ENCODE assay signal across 1 cellular context in the genomic region with DNA sequence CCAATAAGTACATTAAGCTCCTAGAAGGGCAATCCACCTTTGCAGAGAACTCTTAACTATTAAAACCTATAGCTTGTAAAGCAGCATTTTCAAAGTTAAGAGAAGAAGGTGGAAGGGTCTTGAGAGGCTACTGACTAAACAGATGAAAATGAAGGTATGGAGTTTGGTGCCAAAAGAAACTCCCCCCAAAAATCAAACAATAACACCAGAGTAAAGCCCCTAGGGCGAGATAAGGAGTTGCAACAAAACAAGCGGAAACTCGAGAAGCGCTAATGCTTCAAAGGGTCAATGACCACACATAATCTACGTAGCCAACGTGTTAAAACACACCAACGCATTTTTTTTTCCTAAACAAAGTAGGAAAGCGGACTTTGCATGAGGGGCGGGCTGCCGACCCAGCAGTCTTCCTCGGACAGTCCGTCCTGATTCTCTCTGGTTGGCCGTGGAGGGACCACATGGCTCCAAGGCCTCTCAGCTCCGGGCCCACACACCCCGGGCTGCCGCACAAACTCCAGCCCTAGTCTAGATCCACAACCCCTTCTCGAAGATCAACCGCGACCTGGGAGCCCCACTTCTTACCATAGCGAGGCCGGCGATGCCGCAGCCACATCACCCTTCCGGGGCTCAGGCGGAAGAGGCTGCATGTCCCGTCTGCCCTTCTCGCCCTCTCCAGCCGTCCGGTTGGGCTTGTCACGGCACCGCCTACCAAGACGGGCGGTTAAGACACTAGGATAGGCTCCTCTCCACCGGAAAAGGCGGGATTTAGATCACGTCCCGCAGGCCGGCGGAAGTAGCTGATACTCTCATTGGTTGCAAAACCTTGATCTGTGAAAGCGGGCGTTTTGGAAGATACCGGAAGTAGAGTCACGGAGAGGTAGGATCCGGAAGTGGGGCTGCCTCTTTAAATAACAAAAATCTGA.
TF ChIP-seq lines count a peak whose summit lies in the region.

A gene with protein sequence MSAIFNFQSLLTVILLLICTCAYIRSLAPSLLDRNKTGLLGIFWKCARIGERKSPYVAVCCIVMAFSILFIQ (minus strand): TSS at position 653 of the 920 bp plus-strand sequence. CDS start 71 bp downstream, at position 582.
A gene (plus strand): TSS at position 806 of the 920 bp plus-strand sequence. CDS start 27,373 bp downstream, outside the sequence.

TF ChIP-seq in K562, 482 proteins besides CTCF, POLR2A, EP300 and RAD21 (continued from another document and continues in another):
- TF ChIP-seq, protein P1, sequence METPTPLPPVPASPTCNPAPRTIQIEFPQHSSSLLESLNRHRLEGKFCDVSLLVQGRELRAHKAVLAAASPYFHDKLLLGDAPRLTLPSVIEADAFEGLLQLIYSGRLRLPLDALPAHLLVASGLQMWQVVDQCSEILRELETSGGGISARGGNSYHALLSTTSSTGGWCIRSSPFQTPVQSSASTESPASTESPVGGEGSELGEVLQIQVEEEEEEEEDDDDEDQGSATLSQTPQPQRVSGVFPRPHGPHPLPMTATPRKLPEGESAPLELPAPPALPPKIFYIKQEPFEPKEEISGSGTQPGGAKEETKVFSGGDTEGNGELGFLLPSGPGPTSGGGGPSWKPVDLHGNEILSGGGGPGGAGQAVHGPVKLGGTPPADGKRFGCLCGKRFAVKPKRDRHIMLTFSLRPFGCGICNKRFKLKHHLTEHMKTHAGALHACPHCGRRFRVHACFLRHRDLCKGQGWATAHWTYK (CRISPR knock-in tag; IDR thresholded peaks at IDR 0.05) = peak; percentile 77; the same call in 1 of the 2 replicates
- TF ChIP-seq KLF1 (tag; IDR thresholded peaks at IDR 0.05) (no peak), SIN3B (IDR thresholded peaks at IDR 0.05; ENCODE audit: low read depth) (peak; percentile 61; the same call in 1 of the 2 replicates), DMBX1 (CRISPR knock-in tag; IDR thresholded peaks at IDR 0.05; ENCODE audit: borderline replicate concordance) (no peak), ETV5 (CRISPR knock-in tag; IDR thresholded peaks at IDR 0.05; ENCODE audit: low read depth) (peak; percentile 73), MYBL2 (IDR thresholded peaks at IDR 0.05; ENCODE audit: low read depth) (no peak), MYBL2 (CRISPR knock-in tag; IDR thresholded peaks at IDR 0.05; ENCODE audit: borderline replicate concordance) (no peak), SP1 (CRISPR knock-in tag; IDR thresholded peaks at IDR 0.05) (0 out of 2 replicates have a peak, but pooled peaks have one; percentile 50), ELF2 (CRISPR knock-in tag; IDR thresholded peaks at IDR 0.05) (peak; percentile 88), RBFOX2 (IDR thresholded peaks at IDR 0.05; ENCODE audit: low read depth, low read length) (peak; percentile 99), ATF1 (CRISPR knock-in tag; IDR thresholded peaks at IDR 0.05) (no peak), ATF1 (tag; IDR thresholded peaks at IDR 0.05) (peak; percentile 88), CREBBP (IDR thresholded peaks at IDR 0.05; ENCODE audit: low read depth, low read length) (no peak), NFXL1 (CRISPR knock-in tag; IDR thresholded peaks at IDR 0.05) (peak; percentile 23; the same call in 1 of the 2 replicates), SOX6 (IDR thresholded peaks at IDR 0.05) (no peak), SIN3A (IDR thresholded peaks at IDR 0.05; ENCODE audit: borderline replicate concordance in 2 of 2, control insufficient read depth in 1 of 2, low read depth in 2 of 2, low read length in 2 of 2) (peak; percentile 64; a peak in 2 of 4 replicates), ZFX (CRISPR knock-in tag; IDR thresholded peaks at IDR 0.05) (peak; percentile 86), TBP (optimal IDR thresholded peaks at IDR 0.05; ENCODE audit: low read depth, low read length) (peak; percentile 92), MYC (IDR thresholded peaks at IDR 0.05; ENCODE audit: low read depth, low read length) (peak; percentile 85), MYC (CRISPR knock-in tag; IDR thresholded peaks at IDR 0.05; ENCODE audit: borderline replicate concordance, low read depth) (peak; percentile 54; the same call in 1 of the 2 replicates), ZNF175 (CRISPR knock-in tag; IDR thresholded peaks at IDR 0.05; ENCODE audit: low read depth) (no peak), CEBPG (CRISPR knock-in tag; IDR thresholded peaks at IDR 0.05) (no peak), CEBPG (tag; conservative IDR thresholded peaks at IDR 0.05 in 1 of 2, IDR thresholded peaks at IDR 0.05 in 1 of 2) (0 out of 4 replicates have a peak, but pooled peaks of 1 of the 2 experiments have one; percentile 17), ASH1L (IDR thresholded peaks at IDR 0.05; ENCODE audit: borderline replicate concordance, low read depth, partially characterized antibody) (peak; percentile 82)
- TF ChIP-seq, protein P2, sequence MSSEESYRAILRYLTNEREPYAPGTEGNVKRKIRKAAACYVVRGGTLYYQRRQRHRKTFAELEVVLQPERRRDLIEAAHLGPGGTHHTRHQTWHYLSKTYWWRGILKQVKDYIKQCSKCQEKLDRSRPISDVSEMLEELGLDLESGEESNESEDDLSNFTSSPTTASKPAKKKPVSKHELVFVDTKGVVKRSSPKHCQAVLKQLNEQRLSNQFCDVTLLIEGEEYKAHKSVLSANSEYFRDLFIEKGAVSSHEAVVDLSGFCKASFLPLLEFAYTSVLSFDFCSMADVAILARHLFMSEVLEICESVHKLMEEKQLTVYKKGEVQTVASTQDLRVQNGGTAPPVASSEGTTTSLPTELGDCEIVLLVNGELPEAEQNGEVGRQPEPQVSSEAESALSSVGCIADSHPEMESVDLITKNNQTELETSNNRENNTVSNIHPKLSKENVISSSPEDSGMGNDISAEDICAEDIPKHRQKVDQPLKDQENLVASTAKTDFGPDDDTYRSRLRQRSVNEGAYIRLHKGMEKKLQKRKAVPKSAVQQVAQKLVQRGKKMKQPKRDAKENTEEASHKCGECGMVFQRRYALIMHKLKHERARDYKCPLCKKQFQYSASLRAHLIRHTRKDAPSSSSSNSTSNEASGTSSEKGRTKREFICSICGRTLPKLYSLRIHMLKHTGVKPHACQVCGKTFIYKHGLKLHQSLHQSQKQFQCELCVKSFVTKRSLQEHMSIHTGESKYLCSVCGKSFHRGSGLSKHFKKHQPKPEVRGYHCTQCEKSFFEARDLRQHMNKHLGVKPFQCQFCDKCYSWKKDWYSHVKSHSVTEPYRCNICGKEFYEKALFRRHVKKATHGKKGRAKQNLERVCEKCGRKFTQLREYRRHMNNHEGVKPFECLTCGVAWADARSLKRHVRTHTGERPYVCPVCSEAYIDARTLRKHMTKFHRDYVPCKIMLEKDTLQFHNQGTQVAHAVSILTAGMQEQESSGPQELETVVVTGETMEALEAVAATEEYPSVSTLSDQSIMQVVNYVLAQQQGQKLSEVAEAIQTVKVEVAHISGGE (CRISPR knock-in tag; IDR thresholded peaks at IDR 0.05) = peak in 2 of 3 experiments; percentile 15 to 91; a peak in 3 of 6 replicates
- TF ChIP-seq, protein P3, sequence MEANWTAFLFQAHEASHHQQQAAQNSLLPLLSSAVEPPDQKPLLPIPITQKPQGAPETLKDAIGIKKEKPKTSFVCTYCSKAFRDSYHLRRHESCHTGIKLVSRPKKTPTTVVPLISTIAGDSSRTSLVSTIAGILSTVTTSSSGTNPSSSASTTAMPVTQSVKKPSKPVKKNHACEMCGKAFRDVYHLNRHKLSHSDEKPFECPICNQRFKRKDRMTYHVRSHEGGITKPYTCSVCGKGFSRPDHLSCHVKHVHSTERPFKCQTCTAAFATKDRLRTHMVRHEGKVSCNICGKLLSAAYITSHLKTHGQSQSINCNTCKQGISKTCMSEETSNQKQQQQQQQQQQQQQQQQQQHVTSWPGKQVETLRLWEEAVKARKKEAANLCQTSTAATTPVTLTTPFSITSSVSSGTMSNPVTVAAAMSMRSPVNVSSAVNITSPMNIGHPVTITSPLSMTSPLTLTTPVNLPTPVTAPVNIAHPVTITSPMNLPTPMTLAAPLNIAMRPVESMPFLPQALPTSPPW (CRISPR knock-in tag; IDR thresholded peaks at IDR 0.05) = no peak
- TF ChIP-seq, protein P4, sequence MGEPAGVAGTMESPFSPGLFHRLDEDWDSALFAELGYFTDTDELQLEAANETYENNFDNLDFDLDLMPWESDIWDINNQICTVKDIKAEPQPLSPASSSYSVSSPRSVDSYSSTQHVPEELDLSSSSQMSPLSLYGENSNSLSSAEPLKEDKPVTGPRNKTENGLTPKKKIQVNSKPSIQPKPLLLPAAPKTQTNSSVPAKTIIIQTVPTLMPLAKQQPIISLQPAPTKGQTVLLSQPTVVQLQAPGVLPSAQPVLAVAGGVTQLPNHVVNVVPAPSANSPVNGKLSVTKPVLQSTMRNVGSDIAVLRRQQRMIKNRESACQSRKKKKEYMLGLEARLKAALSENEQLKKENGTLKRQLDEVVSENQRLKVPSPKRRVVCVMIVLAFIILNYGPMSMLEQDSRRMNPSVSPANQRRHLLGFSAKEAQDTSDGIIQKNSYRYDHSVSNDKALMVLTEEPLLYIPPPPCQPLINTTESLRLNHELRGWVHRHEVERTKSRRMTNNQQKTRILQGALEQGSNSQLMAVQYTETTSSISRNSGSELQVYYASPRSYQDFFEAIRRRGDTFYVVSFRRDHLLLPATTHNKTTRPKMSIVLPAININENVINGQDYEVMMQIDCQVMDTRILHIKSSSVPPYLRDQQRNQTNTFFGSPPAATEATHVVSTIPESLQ (CRISPR knock-in tag; IDR thresholded peaks at IDR 0.05) = 0 out of 2 replicates have a peak, but pooled peaks have one; percentile 28
- TF ChIP-seq, protein P5, sequence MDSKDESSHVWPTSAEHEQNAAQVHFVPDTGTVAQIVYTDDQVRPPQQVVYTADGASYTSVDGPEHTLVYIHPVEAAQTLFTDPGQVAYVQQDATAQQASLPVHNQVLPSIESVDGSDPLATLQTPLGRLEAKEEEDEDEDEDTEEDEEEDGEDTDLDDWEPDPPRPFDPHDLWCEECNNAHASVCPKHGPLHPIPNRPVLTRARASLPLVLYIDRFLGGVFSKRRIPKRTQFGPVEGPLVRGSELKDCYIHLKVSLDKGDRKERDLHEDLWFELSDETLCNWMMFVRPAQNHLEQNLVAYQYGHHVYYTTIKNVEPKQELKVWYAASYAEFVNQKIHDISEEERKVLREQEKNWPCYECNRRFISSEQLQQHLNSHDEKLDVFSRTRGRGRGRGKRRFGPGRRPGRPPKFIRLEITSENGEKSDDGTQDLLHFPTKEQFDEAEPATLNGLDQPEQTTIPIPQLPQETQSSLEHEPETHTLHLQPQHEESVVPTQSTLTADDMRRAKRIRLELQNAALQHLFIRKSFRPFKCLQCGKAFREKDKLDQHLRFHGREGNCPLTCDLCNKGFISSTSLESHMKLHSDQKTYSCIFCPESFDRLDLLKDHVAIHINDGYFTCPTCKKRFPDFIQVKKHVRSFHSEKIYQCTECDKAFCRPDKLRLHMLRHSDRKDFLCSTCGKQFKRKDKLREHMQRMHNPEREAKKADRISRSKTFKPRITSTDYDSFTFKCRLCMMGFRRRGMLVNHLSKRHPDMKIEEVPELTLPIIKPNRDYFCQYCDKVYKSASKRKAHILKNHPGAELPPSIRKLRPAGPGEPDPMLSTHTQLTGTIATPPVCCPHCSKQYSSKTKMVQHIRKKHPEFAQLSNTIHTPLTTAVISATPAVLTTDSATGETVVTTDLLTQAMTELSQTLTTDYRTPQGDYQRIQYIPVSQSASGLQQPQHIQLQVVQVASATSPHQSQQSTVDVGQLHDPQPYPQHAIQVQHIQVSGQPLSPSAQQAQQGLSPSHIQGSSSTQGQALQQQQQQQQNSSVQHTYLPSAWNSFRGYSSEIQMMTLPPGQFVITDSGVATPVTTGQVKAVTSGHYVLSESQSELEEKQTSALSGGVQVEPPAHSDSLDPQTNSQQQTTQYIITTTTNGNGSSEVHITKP (IDR thresholded peaks at IDR 0.05; ENCODE audit: partially characterized antibody) = peak; percentile 35
- TF ChIP-seq, protein P6, sequence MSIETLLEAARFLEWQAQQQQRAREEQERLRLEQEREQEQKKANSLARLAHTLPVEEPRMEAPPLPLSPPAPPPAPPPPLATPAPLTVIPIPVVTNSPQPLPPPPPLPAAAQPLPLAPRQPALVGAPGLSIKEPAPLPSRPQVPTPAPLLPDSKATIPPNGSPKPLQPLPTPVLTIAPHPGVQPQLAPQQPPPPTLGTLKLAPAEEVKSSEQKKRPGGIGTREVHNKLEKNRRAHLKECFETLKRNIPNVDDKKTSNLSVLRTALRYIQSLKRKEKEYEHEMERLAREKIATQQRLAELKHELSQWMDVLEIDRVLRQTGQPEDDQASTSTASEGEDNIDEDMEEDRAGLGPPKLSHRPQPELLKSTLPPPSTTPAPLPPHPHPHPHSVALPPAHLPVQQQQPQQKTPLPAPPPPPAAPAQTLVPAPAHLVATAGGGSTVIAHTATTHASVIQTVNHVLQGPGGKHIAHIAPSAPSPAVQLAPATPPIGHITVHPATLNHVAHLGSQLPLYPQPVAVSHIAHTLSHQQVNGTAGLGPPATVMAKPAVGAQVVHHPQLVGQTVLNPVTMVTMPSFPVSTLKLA (conservative IDR thresholded peaks at IDR 0.05) = peak; percentile 64 to 84; a peak in 3 of 4 replicates
- TF ChIP-seq, protein P7, sequence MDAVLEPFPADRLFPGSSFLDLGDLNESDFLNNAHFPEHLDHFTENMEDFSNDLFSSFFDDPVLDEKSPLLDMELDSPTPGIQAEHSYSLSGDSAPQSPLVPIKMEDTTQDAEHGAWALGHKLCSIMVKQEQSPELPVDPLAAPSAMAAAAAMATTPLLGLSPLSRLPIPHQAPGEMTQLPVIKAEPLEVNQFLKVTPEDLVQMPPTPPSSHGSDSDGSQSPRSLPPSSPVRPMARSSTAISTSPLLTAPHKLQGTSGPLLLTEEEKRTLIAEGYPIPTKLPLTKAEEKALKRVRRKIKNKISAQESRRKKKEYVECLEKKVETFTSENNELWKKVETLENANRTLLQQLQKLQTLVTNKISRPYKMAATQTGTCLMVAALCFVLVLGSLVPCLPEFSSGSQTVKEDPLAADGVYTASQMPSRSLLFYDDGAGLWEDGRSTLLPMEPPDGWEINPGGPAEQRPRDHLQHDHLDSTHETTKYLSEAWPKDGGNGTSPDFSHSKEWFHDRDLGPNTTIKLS (IDR thresholded peaks at IDR 0.05; ENCODE audit: borderline replicate concordance, low read depth) = peak; percentile 98
- TF ChIP-seq, protein P8, sequence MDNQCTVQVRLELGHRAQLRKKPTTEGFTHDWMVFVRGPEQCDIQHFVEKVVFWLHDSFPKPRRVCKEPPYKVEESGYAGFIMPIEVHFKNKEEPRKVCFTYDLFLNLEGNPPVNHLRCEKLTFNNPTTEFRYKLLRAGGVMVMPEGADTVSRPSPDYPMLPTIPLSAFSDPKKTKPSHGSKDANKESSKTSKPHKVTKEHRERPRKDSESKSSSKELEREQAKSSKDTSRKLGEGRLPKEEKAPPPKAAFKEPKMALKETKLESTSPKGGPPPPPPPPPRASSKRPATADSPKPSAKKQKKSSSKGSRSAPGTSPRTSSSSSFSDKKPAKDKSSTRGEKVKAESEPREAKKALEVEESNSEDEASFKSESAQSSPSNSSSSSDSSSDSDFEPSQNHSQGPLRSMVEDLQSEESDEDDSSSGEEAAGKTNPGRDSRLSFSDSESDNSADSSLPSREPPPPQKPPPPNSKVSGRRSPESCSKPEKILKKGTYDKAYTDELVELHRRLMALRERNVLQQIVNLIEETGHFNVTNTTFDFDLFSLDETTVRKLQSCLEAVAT (IDR thresholded peaks at IDR 0.05) = peak; percentile 11 to 38; a peak in 1 of 4 replicates
